In the genomic region with DNA sequence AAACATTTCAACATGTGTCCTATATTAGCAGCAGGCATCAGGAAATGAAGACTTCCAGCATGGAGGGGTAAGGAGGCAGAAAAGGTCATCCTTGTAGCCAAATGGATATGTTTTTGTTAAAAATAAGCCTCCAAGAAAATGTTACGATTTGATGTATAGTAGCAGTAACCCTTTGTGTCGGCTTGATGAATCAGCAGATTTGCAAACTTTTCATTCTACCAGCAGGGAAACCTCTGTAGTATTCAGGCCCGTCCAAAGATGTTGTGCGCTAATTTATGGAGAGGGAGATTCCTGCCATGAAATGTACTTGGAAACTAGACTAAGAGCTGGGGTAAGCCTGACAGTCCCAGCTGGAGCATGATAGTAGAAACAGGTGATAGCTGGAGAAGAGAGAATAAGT, we compare ENCODE assay signal across 29 cellular contexts.
"Had no signal": no experiment of that assay in that cellular context is flagged by ENCODE, and none has a peak within 500 bp of the region (broad histone marks: within the 10 kb centered on the region; RNA-seq: fewer than 3 reads in every experiment).

No MANE protein-coding gene starts in this region.

- H3K27me3 Mint-ChIP-seq: naive thymus-derived CD8-positive, alpha-beta T cell; natural killer cell treated with Interleukin-12 subunit alpha and Interleukin-12 subunit beta and Interleukin-15 and Interleukin-18, amount 100 ng/mL, for 72 hours; progenitor cell of endocrine pancreas; stimulated activated naive B cell treated with anti-CD40 and anti-IgM and Interleukin-4, amounts not matched to agents 10 μg/mL and 1 μg/mL and 100 μg/mL, for 72 hours; stimulated activated naive CD8-positive, alpha-beta T cell treated with anti-CD3 and anti-CD28 coated beads, Interleukin-15, Interleukin-2, amounts not matched to agents 100 ng/mL and 50 ng/mL, for 24 hours had no signal

- ATAC-seq: naive thymus-derived CD8-positive, alpha-beta T cell; natural killer cell treated with Interleukin-12 subunit alpha and Interleukin-12 subunit beta and Interleukin-15 and Interleukin-18, amount 100 ng/mL, for 72 hours; psoas muscle; right cardiac atrium; sciatic nerve; stimulated activated effector memory CD8-positive, alpha-beta T cell treated with anti-CD3 and anti-CD28 coated beads, Interleukin-12 subunit alpha, Interleukin-12 subunit beta, amount 100 ng/mL, for 72 hours; stimulated activated naive B cell treated with anti-CD40 and anti-IgM and Interleukin-4, amounts not matched to agents 10 μg/mL and 1 μg/mL and 100 μg/mL, for 72 hours had no signal

- H3K9me3 Mint-ChIP-seq: neural progenitor cell; stimulated activated naive CD8-positive, alpha-beta T cell treated with anti-CD3 and anti-CD28 coated beads, Interleukin-15, Interleukin-2, amounts not matched to agents 100 ng/mL and 50 ng/mL, for 24 hours had no signal

- H3K4me1 ChIP-seq: parathyroid adenoma, psoas muscle, spleen, stomach, thyroid gland, upper lobe of left lung, vagina had no signal

- H3K9me3 ChIP-seq: ovary, psoas muscle, spleen, stomach, thoracic aorta, thyroid gland, tibial nerve, upper lobe of left lung, vagina had no signal

- DNase-seq: naive thymus-derived CD8-positive, alpha-beta T cell; occipital lobe; ovary; posterior cingulate gyrus; psoas muscle; right cardiac atrium; spleen; stimulated activated CD4-positive, alpha-beta T cell treated with anti-CD3 and anti-CD28 coated beads, Interleukin-12 subunit alpha, Interleukin-12 subunit beta, amount 100 ng/mL, for 4 hours; stimulated activated CD4-positive, alpha-beta T cell treated with anti-CD3 and anti-CD28 coated beads, Interleukin-2, amount 100 ng/mL, for 24 hours; stimulated activated CD4-positive, alpha-beta T cell treated with anti-CD3 and anti-CD28 coated beads, Interleukin-2, amount 100 ng/mL, for 48 hours; stimulated activated CD4-positive, alpha-beta T cell treated with anti-CD3 and anti-CD28 coated beads, Interleukin-4, amount 100 ng/mL, for 24 hours; stimulated activated naive B cell treated with anti-CD40 and anti-IgM and Interleukin-4, amounts not matched to agents 10 μg/mL and 1 μg/mL and 100 μg/mL, for 72 hours; stimulated activated naive CD4-positive, alpha-beta T cell treated with Interleukin-2 at 50 U/mL for 16 hours; stomach; thyroid gland; trophoblast cell; upper lobe of left lung had no signal

- H3K27ac Mint-ChIP-seq: naive thymus-derived CD8-positive, alpha-beta T cell; natural killer cell treated with Interleukin-12 subunit alpha and Interleukin-12 subunit beta and Interleukin-15 and Interleukin-18, amount 100 ng/mL, for 72 hours; neural progenitor cell; progenitor cell of endocrine pancreas; stimulated activated effector memory CD8-positive, alpha-beta T cell treated with anti-CD3 and anti-CD28 coated beads, Interleukin-12 subunit alpha, Interleukin-12 subunit beta, amount 100 ng/mL, for 72 hours; stimulated activated naive B cell treated with anti-CD40 and anti-IgM and Interleukin-4, amounts not matched to agents 10 μg/mL and 1 μg/mL and 100 μg/mL, for 72 hours; stimulated activated naive CD8-positive, alpha-beta T cell treated with anti-CD3 and anti-CD28 coated beads, Interleukin-15, Interleukin-2, amounts not matched to agents 100 ng/mL and 50 ng/mL, for 24 hours had no signal

- H2AFZ ChIP-seq: neural progenitor cell, parathyroid adenoma had no signal

- H3K4me2 ChIP-seq: neural progenitor cell, smooth muscle cell had no signal

- H3K27me3 ChIP-seq: neural progenitor cell, ovary, spleen, stomach, thyroid gland, tibial nerve, upper lobe of left lung, vagina had no signal

- H3K4me3 Mint-ChIP-seq: naive thymus-derived CD8-positive, alpha-beta T cell; natural killer cell treated with Interleukin-12 subunit alpha and Interleukin-12 subunit beta and Interleukin-15 and Interleukin-18, amount 100 ng/mL, for 72 hours; neural progenitor cell; stimulated activated effector memory CD8-positive, alpha-beta T cell treated with anti-CD3 and anti-CD28 coated beads, Interleukin-12 subunit alpha, Interleukin-12 subunit beta, amount 100 ng/mL, for 72 hours; stimulated activated naive B cell treated with anti-CD40 and anti-IgM and Interleukin-4, amounts not matched to agents 10 μg/mL and 1 μg/mL and 100 μg/mL, for 72 hours; stimulated activated naive CD8-positive, alpha-beta T cell treated with anti-CD3 and anti-CD28 coated beads, Interleukin-15, Interleukin-2, amounts not matched to agents 100 ng/mL and 50 ng/mL, for 24 hours had no signal

- H3K79me2 ChIP-seq: parathyroid adenoma had no signal

- H3K27ac ChIP-seq: neural progenitor cell, ovary, parathyroid adenoma, psoas muscle, skin epidermis, spleen, stomach, thoracic aorta, thyroid gland, tibial nerve, upper lobe of left lung, vagina had no signal

- H3K36me3 ChIP-seq: neural progenitor cell, ovary, spleen, stomach, thoracic aorta, thyroid gland, tibial nerve, upper lobe of left lung, vagina had no signal

- H3K9ac ChIP-seq: neural progenitor cell, parathyroid adenoma had no signal

- H3K4me3 ChIP-seq: neural progenitor cell, ovary, psoas muscle, skin epidermis, smooth muscle cell, stomach, thoracic aorta, thyroid gland, tibial nerve, upper lobe of left lung, vagina had no signal

- H3K4me1 Mint-ChIP-seq: naive thymus-derived CD8-positive, alpha-beta T cell; stimulated activated effector memory CD8-positive, alpha-beta T cell treated with anti-CD3 and anti-CD28 coated beads, Interleukin-12 subunit alpha, Interleukin-12 subunit beta, amount 100 ng/mL, for 72 hours; stimulated activated naive B cell treated with anti-CD40 and anti-IgM and Interleukin-4, amounts not matched to agents 10 μg/mL and 1 μg/mL and 100 μg/mL, for 72 hours had no signal

- H3K36me3 Mint-ChIP-seq: naive thymus-derived CD8-positive, alpha-beta T cell; natural killer cell treated with Interleukin-12 subunit alpha and Interleukin-12 subunit beta and Interleukin-15 and Interleukin-18, amount 100 ng/mL, for 72 hours; stimulated activated effector memory CD8-positive, alpha-beta T cell treated with anti-CD3 and anti-CD28 coated beads, Interleukin-12 subunit alpha, Interleukin-12 subunit beta, amount 100 ng/mL, for 72 hours; stimulated activated naive B cell treated with anti-CD40 and anti-IgM and Interleukin-4, amounts not matched to agents 10 μg/mL and 1 μg/mL and 100 μg/mL, for 72 hours had no signal
